Comparison of ENCODE assay signal across 8 cellular contexts in genomic region chr19:18469245-18470107, GRCh38. TPM values are rescaled to one million over a fixed set of nuclear protein-coding genes. Genes with fewer than 3 reads are reported as not detected.
A peak's percentile ranks its signal among the peaks of the same experiment; 100 is the strongest.
DNase-seq lines count a peak whose midpoint lies in the region; FAIRE-seq and TF ChIP-seq lines count a peak whose summit lies in the region.

No MANE protein-coding gene starts in this region.

- H3K27me3 ChIP-seq in effector memory CD4-positive, alpha-beta T cell (replicated peaks; ENCODE audit: control insufficient read depth, insufficient read depth, low read length, poor library complexity, severe bottlenecking): no peaks in the 10 kb centered on the region
- H3K27me3 ChIP-seq in mesenchymal stem cell (ENCODE audit: control insufficient read depth in 1 of 2, insufficient read depth in 1 of 2, low read length in 2 of 2): no peaks in the 10 kb centered on the region

- no peak overlapping the region for H3K14ac ChIP-seq in mesenchymal stem cell (ENCODE audit: low read length in 2 of 2)

- TF ChIP-seq POLR2A in NB4 (IDR thresholded peaks at IDR 0.05; ENCODE audit: extremely low read depth, insufficient read length): no peak

- H3K4ac ChIP-seq in mesenchymal stem cell (ENCODE audit: low read depth in 1 of 2, low read length in 2 of 2): no peak overlapping the region

- peak overlapping the region; percentile 31 for H4K91ac ChIP-seq in mesenchymal stem cell (ENCODE audit: low read length)

- H3K4me2 ChIP-seq in mesenchymal stem cell (ENCODE audit: low read length, poor library complexity, severe bottlenecking): peak overlapping the region; percentile 74

- CTCF ChIA-PET in GM10248 (lab: Yijun Ruan, JAX): interaction anchor here (0.7 to 4.2 kb wide), 13 partner anchors 11 to 212 kb away, joined by 3 to 24 read pairs (median 3); no protein-coding TSS in a partner anchor

- POLR2A ChIA-PET in GM10248 (lab: Yijun Ruan, JAX): no interaction called here

- H3K9me3 ChIP-seq in effector memory CD4-positive, alpha-beta T cell (ENCODE audit: control insufficient read depth, low read length): no peaks in the 10 kb centered on the region
- no peaks in the 10 kb centered on the region for H3K9me3 ChIP-seq in mesenchymal stem cell (ENCODE audit: control insufficient read depth, low read length)

- DNase-seq in GM10248 (ENCODE audit: extremely low spot score) (peak; percentile 65), NB4 (ENCODE audit: low read depth) (peak; percentile 72), mesenchymal stem cell (peak; percentile 69), midbrain (lab: John Stamatoyannopoulos, UW) (no peak), HTR-8/SVneo (ENCODE audit: insufficient read length, low spot score) (no peak)
- peak; percentile 40 to 44 for DNase-seq in activated CD4-positive, alpha-beta T cell treated with anti-CD3 and anti-CD28 coated beads, Interleukin-2, amount 50 U/mL, for 24 hours (ENCODE audit: low read depth in 1 of 2, low spot score in 1 of 2)
- DNase-seq in effector memory CD4-positive, alpha-beta T cell: peak; percentile 27 to 55 (median 41)
- peak; percentile 41 for DNase-seq in stimulated activated CD8-positive, alpha-beta memory T cell treated with anti-CD3 and anti-CD28 coated beads, Interleukin-7, amount 100 ng/mL, for 24 hours (ENCODE audit: low read depth)

- H2BK120ac ChIP-seq in mesenchymal stem cell (ENCODE audit: low read depth, low read length): no peak overlapping the region

- H3K27ac ChIP-seq in effector memory CD4-positive, alpha-beta T cell (ENCODE audit: insufficient read depth, low read length, poor library complexity, severe bottlenecking): no peak overlapping the region
- peak overlapping the region; percentile 99 for H3K27ac ChIP-seq in mesenchymal stem cell (ENCODE audit: low read length, poor library complexity, severe bottlenecking)

- H2BK15ac ChIP-seq in mesenchymal stem cell (ENCODE audit: low read depth, poor library complexity, severe bottlenecking): no peak overlapping the region

- H3K23ac ChIP-seq in mesenchymal stem cell (ENCODE audit: low read length in 2 of 2): no peak overlapping the region

- 76% methylated on average over 28 of the region's 30 CpGs for WGBS in mesenchymal stem cell

- H3K9ac ChIP-seq in mesenchymal stem cell (ENCODE audit: low read length): peak overlapping the region; percentile 32

- TF ChIP-seq CTCF in GM10248 (IDR thresholded peaks at IDR 0.05; ENCODE audit: control extremely low read depth, extremely low read depth, low read depth, missing control alignments): peak; percentile 71
- TF ChIP-seq CTCF in NB4 (IDR thresholded peaks at IDR 0.05; ENCODE audit: low read depth, low read length): peak; percentile 75

- no peak overlapping the region for H3K18ac ChIP-seq in mesenchymal stem cell (ENCODE audit: low read depth in 1 of 2, low read length in 2 of 2)

- FAIRE-seq in HTR-8/SVneo (lab: Jason Lieb, UNC): no peak

- peaks cover 8% of the 10 kb centered on the region for H3K4me1 ChIP-seq in effector memory CD4-positive, alpha-beta T cell (ENCODE audit: control insufficient read depth, insufficient read depth, low read length, poor library complexity, severe bottlenecking)
- peaks cover 73% of the 10 kb centered on the region for H3K4me1 ChIP-seq in mesenchymal stem cell (ENCODE audit: control insufficient read depth, insufficient read depth, low read depth, low read length)

- H3K79me1 ChIP-seq in mesenchymal stem cell (replicated peaks; ENCODE audit: low read length, poor library complexity, severe bottlenecking): peaks cover 35% of the 10 kb centered on the region

- H3K36me3 ChIP-seq in effector memory CD4-positive, alpha-beta T cell (ENCODE audit: control insufficient read depth, insufficient read depth, low read length): peaks cover 30% of the 10 kb centered on the region
- H3K36me3 ChIP-seq in mesenchymal stem cell (ENCODE audit: control insufficient read depth in 1 of 2, insufficient read depth in 2 of 2, low read depth in 1 of 2, low read length in 2 of 2): peaks cover 42 to 46% of the 10 kb centered on the region in 2 experiments

- peak overlapping the region; percentile 85 for H2AK5ac ChIP-seq in mesenchymal stem cell (ENCODE audit: low read length, severe bottlenecking)

- H3K4me3 ChIP-seq in NB4 (ENCODE audit: low read depth, low read length) (no peak overlapping the region), mesenchymal stem cell (ENCODE audit: insufficient read depth in 1 of 2, low read depth in 1 of 2, low read length in 2 of 2) (no peak overlapping the region)
- no peak overlapping the region for H3K4me3 ChIP-seq in effector memory CD4-positive, alpha-beta T cell (ENCODE audit: insufficient read depth, low read depth, low read length, poor library complexity, severe bottlenecking)

- peak overlapping the region; percentile 93 for H2BK5ac ChIP-seq in mesenchymal stem cell (ENCODE audit: low read depth, low read length, poor library complexity, severe bottlenecking)

- peak overlapping the region in 1 of 2 experiments; percentile 59 for H2BK12ac ChIP-seq in mesenchymal stem cell (ENCODE audit: low read length in 2 of 2)

- no peak overlapping the region for H4K8ac ChIP-seq in mesenchymal stem cell (ENCODE audit: low read length)

- no peak overlapping the region for H2AFZ ChIP-seq in mesenchymal stem cell (ENCODE audit: low read depth, low read length)

RNA-seq across cellular contexts. Expression of gene ISYNA1, which starts 31.5 kb away (rescaled TPM):
- polyA plus RNA-seq in mesenchymal stem cell (2013, experiment 1 of 2): 83.2 TPM
- polyA plus RNA-seq in mesenchymal stem cell (2013, experiment 2 of 2): 85.1 TPM

RNA-seq across cellular contexts. Expression of gene SSBP4, which starts 50.3 kb away (rescaled TPM):
- polyA plus RNA-seq in mesenchymal stem cell (2013, experiment 1 of 2): 88.5 TPM
- 97.4 TPM for polyA plus RNA-seq in mesenchymal stem cell (2013, experiment 2 of 2)

RNA-seq across cellular contexts. Expression of gene ELL, which starts 52.4 kb away (rescaled TPM):
- polyA plus RNA-seq in mesenchymal stem cell (2013, experiment 1 of 2): 9.8 TPM
- polyA plus RNA-seq in mesenchymal stem cell (2013, experiment 2 of 2): 9.8 TPM

Comparison
In these comparisons a context has a peak if more than half of its experiments do, and no peak if none do; other contexts are left out.
1. DNase-seq: peak in GM10248 (single experiment), NB4 (single experiment), activated CD4-positive, alpha-beta T cell treated with anti-CD3 and anti-CD28 coated beads, Interleukin-2, amount 50 U/mL, for 24 hours (2 of 2), effector memory CD4-positive, alpha-beta T cell (3 of 3), mesenchymal stem cell (single experiment) and stimulated activated CD8-positive, alpha-beta memory T cell treated with anti-CD3 and anti-CD28 coated beads, Interleukin-7, amount 100 ng/mL, for 24 hours (single experiment); none in midbrain (single experiment) and HTR-8/SVneo (single experiment).